1 cellular context compared by ENCODE assay signal in the genomic region with DNA sequence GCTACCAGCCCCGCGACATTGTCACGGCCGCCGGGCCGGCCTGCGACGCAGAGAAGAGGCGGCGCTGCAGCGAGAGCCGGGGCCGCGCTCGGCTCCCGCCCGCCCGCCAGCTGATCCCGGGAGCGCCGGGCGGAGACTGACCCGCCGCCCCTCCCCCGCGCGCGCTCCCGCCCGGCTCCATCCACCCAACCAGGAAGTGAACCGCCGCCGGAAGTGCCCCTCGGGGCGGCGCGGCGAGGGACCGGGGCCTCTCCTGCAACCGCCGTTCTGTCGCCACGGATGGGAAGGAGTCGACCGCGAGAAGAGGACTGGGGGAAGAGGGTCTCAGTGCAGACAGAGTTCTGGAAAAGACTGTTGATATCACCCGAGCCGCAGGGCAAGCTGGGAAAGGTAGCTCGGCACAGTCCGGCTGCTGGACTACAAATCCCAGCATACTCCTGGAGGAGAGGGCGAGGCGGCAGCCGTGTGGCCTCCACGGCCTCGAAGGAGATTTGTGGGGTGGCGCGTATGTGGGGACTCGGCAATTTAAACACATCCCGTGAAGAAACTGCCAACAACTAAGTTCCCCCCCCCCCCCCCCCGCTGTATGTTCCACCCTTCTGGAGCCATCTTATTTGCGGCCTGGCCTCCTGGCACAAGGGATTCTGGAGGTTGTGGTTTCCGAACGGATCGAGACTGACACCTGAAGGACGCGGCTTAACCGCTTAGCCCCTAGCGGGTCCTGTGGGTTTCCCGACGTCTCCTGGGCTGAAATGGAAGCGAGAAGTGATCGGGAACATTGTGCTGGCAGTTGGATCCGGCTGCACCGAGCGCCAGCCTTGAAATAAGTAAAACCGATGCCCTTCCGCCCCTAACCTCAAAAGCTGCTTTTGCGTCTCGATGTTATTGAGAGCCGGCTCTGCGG.
TF ChIP-seq lines count a peak whose summit lies in the region.

AAK1 (minus strand) TSS at position 138 of the 904 bp plus-strand sequence. CDS start 699 bp downstream, outside the sequence.

TF ChIP-seq in A549, 52 proteins besides CTCF, POLR2A, EP300 and RAD21 (continued from another document):
- TF ChIP-seq, protein P1, sequence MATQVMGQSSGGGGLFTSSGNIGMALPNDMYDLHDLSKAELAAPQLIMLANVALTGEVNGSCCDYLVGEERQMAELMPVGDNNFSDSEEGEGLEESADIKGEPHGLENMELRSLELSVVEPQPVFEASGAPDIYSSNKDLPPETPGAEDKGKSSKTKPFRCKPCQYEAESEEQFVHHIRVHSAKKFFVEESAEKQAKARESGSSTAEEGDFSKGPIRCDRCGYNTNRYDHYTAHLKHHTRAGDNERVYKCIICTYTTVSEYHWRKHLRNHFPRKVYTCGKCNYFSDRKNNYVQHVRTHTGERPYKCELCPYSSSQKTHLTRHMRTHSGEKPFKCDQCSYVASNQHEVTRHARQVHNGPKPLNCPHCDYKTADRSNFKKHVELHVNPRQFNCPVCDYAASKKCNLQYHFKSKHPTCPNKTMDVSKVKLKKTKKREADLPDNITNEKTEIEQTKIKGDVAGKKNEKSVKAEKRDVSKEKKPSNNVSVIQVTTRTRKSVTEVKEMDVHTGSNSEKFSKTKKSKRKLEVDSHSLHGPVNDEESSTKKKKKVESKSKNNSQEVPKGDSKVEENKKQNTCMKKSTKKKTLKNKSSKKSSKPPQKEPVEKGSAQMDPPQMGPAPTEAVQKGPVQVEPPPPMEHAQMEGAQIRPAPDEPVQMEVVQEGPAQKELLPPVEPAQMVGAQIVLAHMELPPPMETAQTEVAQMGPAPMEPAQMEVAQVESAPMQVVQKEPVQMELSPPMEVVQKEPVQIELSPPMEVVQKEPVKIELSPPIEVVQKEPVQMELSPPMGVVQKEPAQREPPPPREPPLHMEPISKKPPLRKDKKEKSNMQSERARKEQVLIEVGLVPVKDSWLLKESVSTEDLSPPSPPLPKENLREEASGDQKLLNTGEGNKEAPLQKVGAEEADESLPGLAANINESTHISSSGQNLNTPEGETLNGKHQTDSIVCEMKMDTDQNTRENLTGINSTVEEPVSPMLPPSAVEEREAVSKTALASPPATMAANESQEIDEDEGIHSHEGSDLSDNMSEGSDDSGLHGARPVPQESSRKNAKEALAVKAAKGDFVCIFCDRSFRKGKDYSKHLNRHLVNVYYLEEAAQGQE (IDR thresholded peaks at IDR 0.05) = no peak; the same call in 1 of the 2 replicates
- no peak for TF ChIP-seq RCOR1 (IDR thresholded peaks at IDR 0.05; ENCODE audit: low read depth, low read length)
- TF ChIP-seq, protein P2, sequence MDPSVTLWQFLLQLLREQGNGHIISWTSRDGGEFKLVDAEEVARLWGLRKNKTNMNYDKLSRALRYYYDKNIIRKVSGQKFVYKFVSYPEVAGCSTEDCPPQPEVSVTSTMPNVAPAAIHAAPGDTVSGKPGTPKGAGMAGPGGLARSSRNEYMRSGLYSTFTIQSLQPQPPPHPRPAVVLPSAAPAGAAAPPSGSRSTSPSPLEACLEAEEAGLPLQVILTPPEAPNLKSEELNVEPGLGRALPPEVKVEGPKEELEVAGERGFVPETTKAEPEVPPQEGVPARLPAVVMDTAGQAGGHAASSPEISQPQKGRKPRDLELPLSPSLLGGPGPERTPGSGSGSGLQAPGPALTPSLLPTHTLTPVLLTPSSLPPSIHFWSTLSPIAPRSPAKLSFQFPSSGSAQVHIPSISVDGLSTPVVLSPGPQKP (IDR thresholded peaks at IDR 0.05; ENCODE audit: low read depth, low read length) = no peak
- no peak for TF ChIP-seq HOXB13 (CRISPR knock-in tag; IDR thresholded peaks at IDR 0.05; ENCODE audit: low read depth)
- TF ChIP-seq FOSL2 (IDR thresholded peaks at IDR 0.05) = no peak
- no peak for TF ChIP-seq FOSL2 (CRISPR knock-in tag; IDR thresholded peaks at IDR 0.05)
- TF ChIP-seq MAZ (IDR thresholded peaks at IDR 0.05; ENCODE audit: borderline replicate concordance, low read depth, low read length) = 0 out of 2 replicates have a peak, but pooled peaks have one; percentile 2
- no peak for TF ChIP-seq POLR2AphosphoS2 (conservative IDR thresholded peaks at IDR 0.05; ENCODE audit: low read length)
- no peak for TF ChIP-seq HEYL (CRISPR knock-in tag; IDR thresholded peaks at IDR 0.05)
- TF ChIP-seq, protein P3, sequence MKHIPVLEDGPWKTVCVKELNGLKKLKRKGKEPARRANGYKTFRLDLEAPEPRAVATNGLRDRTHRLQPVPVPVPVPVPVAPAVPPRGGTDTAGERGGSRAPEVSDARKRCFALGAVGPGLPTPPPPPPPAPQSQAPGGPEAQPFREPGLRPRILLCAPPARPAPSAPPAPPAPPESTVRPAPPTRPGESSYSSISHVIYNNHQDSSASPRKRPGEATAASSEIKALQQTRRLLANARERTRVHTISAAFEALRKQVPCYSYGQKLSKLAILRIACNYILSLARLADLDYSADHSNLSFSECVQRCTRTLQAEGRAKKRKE (CRISPR knock-in tag; IDR thresholded peaks at IDR 0.05; ENCODE audit: low read depth) = no peak
- no peak for TF ChIP-seq NR3C1 (IDR thresholded peaks at IDR 0.05)
- TF ChIP-seq, protein P4, sequence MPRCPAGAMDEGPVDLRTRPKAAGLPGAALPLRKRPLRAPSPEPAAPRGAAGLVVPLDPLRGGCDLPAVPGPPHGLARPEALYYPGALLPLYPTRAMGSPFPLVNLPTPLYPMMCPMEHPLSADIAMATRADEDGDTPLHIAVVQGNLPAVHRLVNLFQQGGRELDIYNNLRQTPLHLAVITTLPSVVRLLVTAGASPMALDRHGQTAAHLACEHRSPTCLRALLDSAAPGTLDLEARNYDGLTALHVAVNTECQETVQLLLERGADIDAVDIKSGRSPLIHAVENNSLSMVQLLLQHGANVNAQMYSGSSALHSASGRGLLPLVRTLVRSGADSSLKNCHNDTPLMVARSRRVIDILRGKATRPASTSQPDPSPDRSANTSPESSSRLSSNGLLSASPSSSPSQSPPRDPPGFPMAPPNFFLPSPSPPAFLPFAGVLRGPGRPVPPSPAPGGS (IDR thresholded peaks at IDR 0.05) = peak; percentile 76; the same call in 2 of the 3 replicates
- TF ChIP-seq PBX3 (IDR thresholded peaks at IDR 0.05) = peak; percentile 71; the same call in 1 of the 2 replicates
- TF ChIP-seq SMC3 (IDR thresholded peaks at IDR 0.05) = no peak; the same call in 2 of the 3 replicates
- 0 out of 2 replicates have a peak, but pooled peaks have one; percentile 34 for TF ChIP-seq RNF2 (IDR thresholded peaks at IDR 0.05; ENCODE audit: borderline replicate concordance, low read depth)
- TF ChIP-seq CHD2 (IDR thresholded peaks at IDR 0.05; ENCODE audit: low read length, partially characterized antibody) = no peak
- TF ChIP-seq, protein P5, sequence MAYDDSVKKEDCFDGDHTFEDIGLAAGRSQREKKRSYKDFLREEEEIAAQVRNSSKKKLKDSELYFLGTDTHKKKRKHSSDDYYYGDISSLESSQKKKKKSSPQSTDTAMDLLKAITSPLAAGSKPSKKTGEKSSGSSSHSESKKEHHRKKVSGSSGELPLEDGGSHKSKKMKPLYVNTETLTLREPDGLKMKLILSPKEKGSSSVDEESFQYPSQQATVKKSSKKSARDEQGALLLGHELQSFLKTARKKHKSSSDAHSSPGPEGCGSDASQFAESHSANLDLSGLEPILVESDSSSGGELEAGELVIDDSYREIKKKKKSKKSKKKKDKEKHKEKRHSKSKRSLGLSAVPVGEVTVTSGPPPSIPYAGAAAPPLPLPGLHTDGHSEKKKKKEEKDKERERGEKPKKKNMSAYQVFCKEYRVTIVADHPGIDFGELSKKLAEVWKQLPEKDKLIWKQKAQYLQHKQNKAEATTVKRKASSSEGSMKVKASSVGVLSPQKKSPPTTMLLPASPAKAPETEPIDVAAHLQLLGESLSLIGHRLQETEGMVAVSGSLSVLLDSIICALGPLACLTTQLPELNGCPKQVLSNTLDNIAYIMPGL (CRISPR knock-in tag; IDR thresholded peaks at IDR 0.05; ENCODE audit: borderline replicate concordance) = no peak
- TF ChIP-seq ESRRA (IDR thresholded peaks at IDR 0.05; ENCODE audit: borderline replicate concordance, low read length) = no peak
- TF ChIP-seq ZFP36 (IDR thresholded peaks at IDR 0.05; ENCODE audit: borderline replicate concordance, partially characterized antibody) = no peak
- TF ChIP-seq CBX2 (IDR thresholded peaks at IDR 0.05; ENCODE audit: borderline replicate concordance, low read depth) = no peak
- peak; percentile 66; the same call in 1 of the 2 replicates for TF ChIP-seq TP53 (CRISPR knock-in tag; IDR thresholded peaks at IDR 0.05)
- TF ChIP-seq KDM5A (IDR thresholded peaks at IDR 0.05) = no peak; the same call in 1 of the 2 replicates
- no peak for TF ChIP-seq GATA3 (IDR thresholded peaks at IDR 0.05; ENCODE audit: borderline replicate concordance)
- TF ChIP-seq CBX8 (IDR thresholded peaks at IDR 0.05) = no peak
- no peak for TF ChIP-seq EHF (CRISPR knock-in tag; IDR thresholded peaks at IDR 0.05)
- no peak for TF ChIP-seq HOXB5 (CRISPR knock-in tag; IDR thresholded peaks at IDR 0.05)
- no peak for TF ChIP-seq HDAC2 (IDR thresholded peaks at IDR 0.05)
- TF ChIP-seq, protein P6, sequence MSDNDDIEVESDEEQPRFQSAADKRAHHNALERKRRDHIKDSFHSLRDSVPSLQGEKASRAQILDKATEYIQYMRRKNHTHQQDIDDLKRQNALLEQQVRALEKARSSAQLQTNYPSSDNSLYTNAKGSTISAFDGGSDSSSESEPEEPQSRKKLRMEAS (IDR thresholded peaks at IDR 0.05) = peak; percentile 81; the same call in 1 of the 2 replicates
- TF ChIP-seq E2F6 (IDR thresholded peaks at IDR 0.05; ENCODE audit: borderline replicate concordance, low read depth) = peak; percentile 7
- TF ChIP-seq TFCP2L1 (CRISPR knock-in tag; IDR thresholded peaks at IDR 0.05) = peak; percentile 62; the same call in 1 of the 2 replicates
- TF ChIP-seq RFX5 (IDR thresholded peaks at IDR 0.05) = no peak
- TF ChIP-seq JUNB (IDR thresholded peaks at IDR 0.05) = no peak
- TF ChIP-seq KDM1A (IDR thresholded peaks at IDR 0.05; ENCODE audit: low read depth) = no peak
- no peak for TF ChIP-seq NFE2L2 (conservative IDR thresholded peaks at IDR 0.05; ENCODE audit: low read length)
- TF ChIP-seq NPAS2 (CRISPR knock-in tag; IDR thresholded peaks at IDR 0.05; ENCODE audit: borderline replicate concordance) = no peak
- no peak for TF ChIP-seq FOXS1 (CRISPR knock-in tag; IDR thresholded peaks at IDR 0.05)
- no peak for TF ChIP-seq RARB (CRISPR knock-in tag; IDR thresholded peaks at IDR 0.05)
- no peak for TF ChIP-seq CEBPB (IDR thresholded peaks at IDR 0.05)
- peak; percentile 79 to 80; a peak in 4 of 5 replicates for TF ChIP-seq JUN (IDR thresholded peaks at IDR 0.05)
- no peak for TF ChIP-seq BHLHE40 (IDR thresholded peaks at IDR 0.05; ENCODE audit: low read depth, low read length)
- TF ChIP-seq SREBF2 (IDR thresholded peaks at IDR 0.05) = no peak
- TF ChIP-seq MAFK (IDR thresholded peaks at IDR 0.05; ENCODE audit: partially characterized antibody) = no peak
- no peak for TF ChIP-seq CHD4 (IDR thresholded peaks at IDR 0.05; ENCODE audit: borderline replicate concordance)
- TF ChIP-seq HOXA7 (CRISPR knock-in tag; IDR thresholded peaks at IDR 0.05) = no peak
- TF ChIP-seq, protein P7, sequence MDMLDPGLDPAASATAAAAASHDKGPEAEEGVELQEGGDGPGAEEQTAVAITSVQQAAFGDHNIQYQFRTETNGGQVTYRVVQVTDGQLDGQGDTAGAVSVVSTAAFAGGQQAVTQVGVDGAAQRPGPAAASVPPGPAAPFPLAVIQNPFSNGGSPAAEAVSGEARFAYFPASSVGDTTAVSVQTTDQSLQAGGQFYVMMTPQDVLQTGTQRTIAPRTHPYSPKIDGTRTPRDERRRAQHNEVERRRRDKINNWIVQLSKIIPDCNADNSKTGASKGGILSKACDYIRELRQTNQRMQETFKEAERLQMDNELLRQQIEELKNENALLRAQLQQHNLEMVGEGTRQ (IDR thresholded peaks at IDR 0.05) = no peak
- no peak for TF ChIP-seq EHMT2 (IDR thresholded peaks at IDR 0.05; ENCODE audit: low read depth)
- no peak for TF ChIP-seq ZSCAN20 (CRISPR knock-in tag; IDR thresholded peaks at IDR 0.05)
- no peak for TF ChIP-seq FOSB (CRISPR knock-in tag; IDR thresholded peaks at IDR 0.05)
